ENCODE assay signal across 8 cellular contexts in the genomic region with DNA sequence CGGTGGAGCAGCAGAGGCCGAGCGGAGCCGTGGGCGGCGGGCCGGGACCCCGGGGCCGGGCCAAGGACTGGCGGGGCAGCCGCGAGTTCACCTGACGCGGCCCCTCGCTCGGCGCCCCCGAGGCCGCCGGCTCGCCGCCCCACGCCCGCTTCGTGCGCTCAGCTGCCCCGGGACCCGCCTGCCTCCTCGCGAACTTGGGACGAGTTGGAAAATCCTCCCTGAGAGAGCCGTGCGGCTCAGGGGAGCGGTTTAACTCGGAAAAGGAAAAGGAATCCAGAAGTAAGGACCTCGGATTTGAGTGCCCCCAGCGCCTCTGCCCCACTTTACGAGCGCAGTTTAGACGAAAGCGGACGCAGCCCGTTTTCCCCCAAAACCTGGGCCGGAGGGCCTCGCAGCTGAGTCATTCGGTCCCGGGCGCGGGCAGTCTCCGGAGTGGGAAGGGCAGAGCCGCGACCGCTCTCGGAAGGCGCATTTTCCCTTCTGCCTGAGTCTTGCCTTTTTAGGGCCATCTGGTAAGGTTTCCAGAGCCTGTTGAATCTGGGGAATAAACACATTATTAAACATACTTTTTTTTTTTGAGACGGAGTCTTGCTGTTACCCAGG. TPM values are rescaled to one million over a fixed set of nuclear protein-coding genes. Genes with fewer than 3 reads are reported as not detected.
A peak's percentile ranks its signal among the peaks of the same experiment; 100 is the strongest.
DNase-seq lines count a peak whose midpoint lies in the region; ATAC-seq and TF ChIP-seq lines count a peak whose summit lies in the region.

No MANE protein-coding gene starts in this region.

- ATAC-seq in HG02981 (IDR thresholded peaks at IDR 0.05; ENCODE audit: unreplicated experiment), result peak; percentile 7
- no peak for ATAC-seq in Right ventricle myocardium superior (ENCODE audit: poor library complexity)
- no peak for ATAC-seq in HG03378 (IDR thresholded peaks at IDR 0.05; ENCODE audit: unreplicated experiment)

- no peak overlapping the region for H3K23ac ChIP-seq in trophoblast cell (ENCODE audit: low read length)

- WGBS in trophoblast cell (ENCODE audit: extremely low coverage, insufficient coverage, insufficient read length), result no CpG with 5 or more reads among the region's 56 CpGs

- peak overlapping the region; percentile 71 for H3K14ac ChIP-seq in trophoblast cell (ENCODE audit: low read length)

- H3K4me3 ChIP-seq in trophoblast cell (ENCODE audit: low read depth, low read length), result peak overlapping the region; percentile 83

- intact Hi-C loops in Right ventricle myocardium superior (cut with DNase I), result loop anchor here (2.0 to 5.0 kb wide), 2 partner anchors 70 to 89 kb away; no protein-coding TSS in a partner anchor

- H2AK5ac ChIP-seq in trophoblast cell (ENCODE audit: low read length), result peak overlapping the region; percentile 16

- H2AFZ ChIP-seq in trophoblast cell (ENCODE audit: insufficient read depth, low read length, poor library complexity), result peak overlapping the region; percentile 26

- DNase-seq in ELF-1 (ENCODE audit: low read depth, low spot score), result peak; percentile 70
- DNase-seq in SK-N-DZ (ENCODE audit: low spot score), result peak; percentile 13
- peak; percentile 71 for DNase-seq in activated naive CD8-positive, alpha-beta T cell treated with anti-CD3 and anti-CD28 coated beads for 36 hours
- DNase-seq in Right ventricle myocardium superior, result peak; percentile 75
- DNase-seq in trophoblast cell, result peak; percentile 55 to 74
- peak; percentile 78 for DNase-seq in type B pancreatic cell (ENCODE audit: extremely low spot score, unreplicated experiment)

- peak overlapping the region; percentile 10 for H2BK12ac ChIP-seq in trophoblast cell (ENCODE audit: low read length)

- H3K36me3 Mint-ChIP-seq in activated naive CD8-positive, alpha-beta T cell treated with anti-CD3 and anti-CD28 coated beads for 36 hours, result peaks cover 32% of the 10 kb centered on the region
- H3K36me3 Mint-ChIP-seq in type B pancreatic cell, result peaks cover 3% of the 10 kb centered on the region

- peak overlapping the region; percentile 93 for H3K4me3 Mint-ChIP-seq in activated naive CD8-positive, alpha-beta T cell treated with anti-CD3 and anti-CD28 coated beads for 36 hours
- H3K4me3 Mint-ChIP-seq in type B pancreatic cell, result peak overlapping the region; percentile 92

- peak overlapping the region; percentile 55 for H3K4me2 ChIP-seq in trophoblast cell (ENCODE audit: low read length)

- peak overlapping the region; percentile 99 for H3K27ac Mint-ChIP-seq in activated naive CD8-positive, alpha-beta T cell treated with anti-CD3 and anti-CD28 coated beads for 36 hours
- H3K27ac Mint-ChIP-seq in type B pancreatic cell, result peak overlapping the region; percentile 97

- peak overlapping the region; percentile 63 for H2BK5ac ChIP-seq in trophoblast cell (ENCODE audit: low read depth, low read length, poor library complexity)

- H3K79me2 ChIP-seq in trophoblast cell (ENCODE audit: control insufficient read depth, insufficient read depth, low read length, poor library complexity), result peaks cover 9% of the 10 kb centered on the region

- H3K27me3 Mint-ChIP-seq in activated naive CD8-positive, alpha-beta T cell treated with anti-CD3 and anti-CD28 coated beads for 36 hours, result no peaks in the 10 kb centered on the region
- H3K27me3 Mint-ChIP-seq in type B pancreatic cell, result no peaks in the 10 kb centered on the region

- H2BK120ac ChIP-seq in trophoblast cell (ENCODE audit: insufficient read depth, low read length, poor library complexity), result peak overlapping the region; percentile 44

- H3K9ac ChIP-seq in trophoblast cell (ENCODE audit: low read length), result peak overlapping the region; percentile 83

- H4K91ac ChIP-seq in trophoblast cell (ENCODE audit: low read depth, low read length), result peak overlapping the region; percentile 84

- H3K79me1 ChIP-seq in trophoblast cell (ENCODE audit: low read length), result peaks cover 15% of the 10 kb centered on the region

- no peak for TF ChIP-seq CTCF in type B pancreatic cell (conservative IDR thresholded peaks at IDR 0.05)

- no peaks in the 10 kb centered on the region for H3K27me3 ChIP-seq in trophoblast cell (ENCODE audit: insufficient read depth, low read length)

- peak overlapping the region; percentile 99 for H3K27ac ChIP-seq in trophoblast cell (ENCODE audit: low read depth, low read length)

- peak overlapping the region; percentile 92 for H3K18ac ChIP-seq in trophoblast cell (ENCODE audit: low read length)

- peak overlapping the region; percentile 35 for H3K4ac ChIP-seq in trophoblast cell (ENCODE audit: low read depth, low read length)

- peak overlapping the region; percentile 71 for H4K12ac ChIP-seq in trophoblast cell (ENCODE audit: low read depth, low read length)

- peaks cover 62% of the 10 kb centered on the region for H3K4me1 Mint-ChIP-seq in activated naive CD8-positive, alpha-beta T cell treated with anti-CD3 and anti-CD28 coated beads for 36 hours
- peaks cover 19% of the 10 kb centered on the region for H3K4me1 Mint-ChIP-seq in type B pancreatic cell (ENCODE audit: unreplicated experiment)

- no peaks in the 10 kb centered on the region for H3K9me3 ChIP-seq in trophoblast cell (ENCODE audit: insufficient read depth, low read depth, low read length)

- no peaks in the 10 kb centered on the region for H3K36me3 ChIP-seq in trophoblast cell (ENCODE audit: control insufficient read depth in 1 of 2, insufficient read depth in 2 of 2, low read length in 2 of 2)

- H3K9me3 Mint-ChIP-seq in activated naive CD8-positive, alpha-beta T cell treated with anti-CD3 and anti-CD28 coated beads for 36 hours, result peaks cover 2% of the 10 kb centered on the region
- H3K9me3 Mint-ChIP-seq in type B pancreatic cell, result no peaks in the 10 kb centered on the region

- H3K4me1 ChIP-seq in trophoblast cell (ENCODE audit: control insufficient read depth in 1 of 2, insufficient read depth in 2 of 2, low read length in 2 of 2), result peaks cover 4 to 8% of the 10 kb centered on the region in 2 experiments

- H4K8ac ChIP-seq in trophoblast cell (ENCODE audit: low read depth, low read length), result peak overlapping the region; percentile 92

RNA-seq across cellular contexts. Expression of a gene that starts 0.7 kb away (rescaled TPM):
- 41.9 and 50.8 TPM in 2 replicates for polyA plus RNA-seq in SK-N-DZ (2014; cell fraction: cytosol; rRNA removed)
- 23.9 and 24.0 TPM in 2 replicates for polyA plus RNA-seq in SK-N-DZ (2014; cell fraction: nucleus; rRNA removed)
- 100 to 1,000 TPM; 143 to 156 TPM for total RNA-seq in activated naive CD8-positive, alpha-beta T cell treated with anti-CD3 and anti-CD28 coated beads for 36 hours
- total RNA-seq in Right ventricle myocardium superior (55.2 TPM), type B pancreatic cell (ENCODE audit: low replicate concordance) (17.8 and 26.9 TPM in 2 replicates)
- polyA plus RNA-seq in trophoblast cell (2013), result 63.8 and 66.1 TPM in 2 replicates

RNA-seq across cellular contexts. Expression of a gene that starts 37.2 kb away (rescaled TPM):
- 19.8 and 21.6 TPM in 2 replicates for polyA plus RNA-seq in SK-N-DZ (2014; cell fraction: cytosol; rRNA removed)
- polyA plus RNA-seq in SK-N-DZ (2014; cell fraction: nucleus; rRNA removed), result 9.6 and 13.0 TPM in 2 replicates
- 10 to 100 TPM; 50.6 to 51.5 TPM for total RNA-seq in activated naive CD8-positive, alpha-beta T cell treated with anti-CD3 and anti-CD28 coated beads for 36 hours
- total RNA-seq in Right ventricle myocardium superior, result 35.7 TPM
- polyA plus RNA-seq in trophoblast cell (2013), result 46.9 and 48.9 TPM in 2 replicates
- 32.4 and 36.4 TPM in 2 replicates for total RNA-seq in type B pancreatic cell (ENCODE audit: low replicate concordance)

Comparison
In these comparisons a context has a peak if more than half of its experiments do, and no peak if none do; other contexts are left out.
1. DNase-seq: peak in every context shown above with its lines; median percentile 78 in type B pancreatic cell; 75 in Right ventricle myocardium superior; 71 in activated naive CD8-positive, alpha-beta T cell treated with anti-CD3 and anti-CD28 coated beads for 36 hours; 70 in ELF-1; 64 in trophoblast cell; 13 in SK-N-DZ.